22 cellular contexts compared by ENCODE assay signal in the genomic region with DNA sequence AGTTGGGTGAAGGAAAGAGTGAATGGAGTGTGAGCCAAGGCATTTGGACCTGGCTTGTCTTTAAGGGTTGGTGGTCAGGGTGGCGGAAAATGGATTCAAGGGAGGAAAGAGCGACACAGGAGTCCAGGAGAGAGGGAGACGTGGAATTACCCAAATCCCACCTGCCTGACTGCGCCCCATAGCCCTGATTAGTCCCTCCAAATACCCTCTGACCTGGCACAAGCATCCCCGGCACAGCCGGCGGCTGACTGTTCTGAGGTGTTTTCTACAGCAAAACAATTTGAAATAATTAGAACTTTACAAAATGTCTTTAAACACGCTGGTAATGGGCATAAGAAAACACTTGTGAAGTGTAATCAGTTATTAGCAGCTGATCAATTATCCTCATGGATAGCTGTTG.
DNase-seq lines count a peak whose midpoint lies in the region; ATAC-seq, FAIRE-seq and TF ChIP-seq lines count a peak whose summit lies in the region.
"Had no signal": no experiment of that assay in that cellular context is flagged by ENCODE, and none has a peak within 500 bp of the region (broad histone marks: within the 10 kb centered on the region; RNA-seq: fewer than 3 reads in every experiment).

No MANE protein-coding gene starts in this region.

- H3K4me1 Mint-ChIP-seq in GM23338 = peaks cover 30% of the 10 kb centered on the region
- peaks cover 24 to 34% of the 10 kb centered on the region in 2 experiments for H3K4me1 Mint-ChIP-seq in H9
- H3K4me1 Mint-ChIP-seq in activated CD8-positive, alpha-beta T cell treated with anti-CD3 and anti-CD28 coated beads, Interleukin-2, amount 10 ng/mL, durations not matched to agents 7 days and 5 days (ENCODE audit: low read depth) = peaks cover 13% of the 10 kb centered on the region
- H3K4me1 Mint-ChIP-seq: B cell had no signal

- H2BK20ac ChIP-seq in H9 (ENCODE audit: low read depth, low read length, poor library complexity, severe bottlenecking) (no peak overlapping the region), H1 (ENCODE audit: low read length) (no peak overlapping the region)

- H4K20me1 ChIP-seq in GM23338 (replicated peaks; ENCODE audit: insufficient read depth) (no peaks in the 10 kb centered on the region; the same call in 1 of the 2 replicates), H9 (ENCODE audit: control insufficient read depth, insufficient read depth, insufficient read length) (no peaks in the 10 kb centered on the region), H1 (replicated peaks in 1 of 2; ENCODE audit: control insufficient read depth in 1 of 2, insufficient read depth in 2 of 2, low read length in 2 of 2) (peaks cover 4% of the 10 kb centered on the region in 2 experiments)
- H4K20me1 ChIP-seq: BLaER1 treated with 17β-estradiol and CSF1 and Interleukin-3, amounts not matched to agents 10 nM and 100 nM had no signal

- H3K36me3 Mint-ChIP-seq in GM23338 (ENCODE audit: low read depth) = no peaks in the 10 kb centered on the region
- H3K36me3 Mint-ChIP-seq in H9 (ENCODE audit: insufficient read depth in 1 of 3, low read depth in 3 of 3) = no peaks in the 10 kb centered on the region; a peak in 1 of 7 replicates
- no peaks in the 10 kb centered on the region for H3K36me3 Mint-ChIP-seq in activated CD8-positive, alpha-beta T cell treated with anti-CD3 and anti-CD28 coated beads, Interleukin-2, amount 10 ng/mL, durations not matched to agents 7 days and 5 days (ENCODE audit: low read depth)
- H3K36me3 Mint-ChIP-seq: CD8-positive, alpha-beta T cell had no signal

- H2BK120ac ChIP-seq in H9 (ENCODE audit: low read depth, low read length, poor library complexity, severe bottlenecking) (no peak overlapping the region), H1 (replicated peaks; ENCODE audit: low read depth, low read length) (peak overlapping the region; percentile 55)

- DNase-seq in GM23338 (ENCODE audit: low spot score) = no peak
- no peak for DNase-seq in H9
- DNase-seq in H1 (ENCODE audit: low read depth in 1 of 2, low spot score in 2 of 2) = no peak
- no peak for DNase-seq in activated CD4-positive, CD25-positive, alpha-beta regulatory T cell treated with anti-CD3 and anti-CD28 coated beads, Interleukin-2, amount 50 U/mL, for 72 hours
- no peak for DNase-seq in activated CD8-positive, alpha-beta T cell treated with anti-CD3 and anti-CD28 coated beads, Interleukin-2, amount 10 ng/mL, durations not matched to agents 7 days and 5 days
- no peak for DNase-seq in adrenal gland
- DNase-seq: AML-193; Caco-2; Calu3; CD4-positive, alpha-beta T cell; CD8-positive, alpha-beta T cell; DMS79 treated with DMSO at 0.1 percent for 48 hours; GF-D8 had no signal

- H3T11ph ChIP-seq in H9 (ENCODE audit: low read length) = no peak overlapping the region

- no peak for TF ChIP-seq POLR2A in H1 (IDR thresholded peaks at IDR 0.05; ENCODE audit: control extremely low read depth in 1 of 2, low read depth in 2 of 2, low read length in 2 of 2)
- no peak for TF ChIP-seq POLR2A in adrenal gland (IDR thresholded peaks at IDR 0.05)

- intact Hi-C loops in adrenal gland (cut with DNase I) = no loop called here

- no peaks in the 10 kb centered on the region for H3K9me3 ChIP-seq in H9 (ENCODE audit: control insufficient read depth, low read depth, low read length)
- H3K9me3 ChIP-seq in H1 (ENCODE audit: insufficient read depth in 2 of 2, low read depth in 1 of 2, low read length in 1 of 2) = no peaks in the 10 kb centered on the region
- H3K9me3 ChIP-seq in adrenal gland (replicated peaks in 1 of 3) = no peaks in the 10 kb centered on the region
- H3K9me3 ChIP-seq: Caco-2 had no signal

- H2BK15ac ChIP-seq in H9 (ENCODE audit: low read depth, low read length) (no peak overlapping the region), H1 (ENCODE audit: low read length) (no peak overlapping the region)

- H3K4me1 ChIP-seq in GM23338 (ENCODE audit: insufficient read depth) (peaks cover 22% of the 10 kb centered on the region), H9 (ENCODE audit: insufficient read depth, low read length) (no peaks in the 10 kb centered on the region), H1 (replicated peaks in 1 of 4; ENCODE audit: control insufficient read depth in 3 of 4, insufficient read depth in 4 of 4, low read length in 3 of 4) (peaks cover 3 to 17% (median 11%) of the 10 kb centered on the region in 4 experiments), adrenal gland (replicated peaks in 1 of 2) (no peaks in the 10 kb centered on the region)
- H3K4me1 ChIP-seq: A549, Caco-2 had no signal

- H3K27me3 ChIP-seq in GM23338 (ENCODE audit: insufficient read depth) (no peaks in the 10 kb centered on the region), H9 (ENCODE audit: insufficient read depth, low read length) (no peaks in the 10 kb centered on the region), H1 (replicated peaks in 1 of 4; ENCODE audit: control insufficient read depth in 3 of 4, extremely low read depth in 1 of 4, insufficient read depth in 3 of 4, low read length in 3 of 4) (no peaks in the 10 kb centered on the region), adrenal gland (peaks cover 13% of the 10 kb centered on the region)
- H3K27me3 ChIP-seq: BLaER1 treated with 17β-estradiol and CSF1 and Interleukin-3, amounts not matched to agents 10 nM and 100 nM had no signal

- H3K14ac ChIP-seq in H9 (ENCODE audit: insufficient read depth, low read length) (no peak overlapping the region), H1 (ENCODE audit: insufficient read length) (no peak overlapping the region)

- H3K4me3 Mint-ChIP-seq in GM23338 (no peak overlapping the region; the same call in 2 of the 3 replicates), H9 (no peak overlapping the region)
- no peak overlapping the region for H3K4me3 Mint-ChIP-seq in activated CD8-positive, alpha-beta T cell treated with anti-CD3 and anti-CD28 coated beads, Interleukin-2, amount 10 ng/mL, durations not matched to agents 7 days and 5 days
- H3K4me3 Mint-ChIP-seq: B cell; CD4-positive, alpha-beta T cell; CD8-positive, alpha-beta T cell had no signal

- H3K9me3 Mint-ChIP-seq in GM23338 (no peaks in the 10 kb centered on the region), H9 (no peaks in the 10 kb centered on the region; a peak in 1 of 5 replicates)
- no peaks in the 10 kb centered on the region for H3K9me3 Mint-ChIP-seq in activated CD8-positive, alpha-beta T cell treated with anti-CD3 and anti-CD28 coated beads, Interleukin-2, amount 10 ng/mL, durations not matched to agents 7 days and 5 days (ENCODE audit: insufficient read depth)
- H3K9me3 Mint-ChIP-seq: CD4-positive, alpha-beta T cell; CD8-positive, alpha-beta T cell had no signal

- H2AK5ac ChIP-seq in H9 (ENCODE audit: insufficient read length, low read length) (no peak overlapping the region), H1 (ENCODE audit: low read depth, low read length) (no peak overlapping the region)

- no peaks in the 10 kb centered on the region for H3K9me2 ChIP-seq in GM23338 (ENCODE audit: insufficient read depth)

- H3K56ac ChIP-seq in H9 (ENCODE audit: insufficient read length, low read depth, low read length) = no peak overlapping the region
- H3K56ac ChIP-seq in H1 (replicated peaks; ENCODE audit: insufficient read length, low read depth, low read length) = no peak overlapping the region

- H4K5ac ChIP-seq in H9 (ENCODE audit: insufficient read length, low read depth, low read length) (no peak overlapping the region), H1 (ENCODE audit: insufficient read length, low read depth, low read length) (no peak overlapping the region)

- ATAC-seq in GM23338 = no peak; the same call in 1 of the 3 replicates
- no peak for ATAC-seq in activated CD8-positive, alpha-beta T cell treated with anti-CD3 and anti-CD28 coated beads, Interleukin-2, amount 10 ng/mL, durations not matched to agents 7 days and 5 days
- ATAC-seq: A549; CD8-positive, alpha-beta T cell had no signal

- H3K27me3 Mint-ChIP-seq in GM23338 (ENCODE audit: insufficient read depth, low read depth, poor library complexity) (peaks cover 2% of the 10 kb centered on the region), H9 (ENCODE audit: low read depth) (peaks cover 2% of the 10 kb centered on the region)
- H3K27me3 Mint-ChIP-seq in activated CD8-positive, alpha-beta T cell treated with anti-CD3 and anti-CD28 coated beads, Interleukin-2, amount 10 ng/mL, durations not matched to agents 7 days and 5 days (ENCODE audit: low read depth) = peaks cover 13% of the 10 kb centered on the region

- CTCF ChIA-PET in H1 (lab: Charles Lee; ENCODE audit: partially characterized antibody) = interaction anchor here (0.7 kb wide), 1 partner anchor 66 kb away, joined by 3 read pairs; no protein-coding TSS in a partner anchor
- CTCF ChIA-PET in activated CD8-positive, alpha-beta T cell treated with anti-CD3 and anti-CD28 coated beads, Interleukin-2, amount 10 ng/mL, durations not matched to agents 7 days and 5 days (lab: Charles Lee) = no interaction called here

- FAIRE-seq in H1 (lab: Jason Lieb, UNC) = no peak
- FAIRE-seq: A549, D721Med, G401.6, GM12891, GM19239 had no signal

- no peak overlapping the region for H3K4me3 ChIP-seq in GM23338
- H3K4me3 ChIP-seq in H1 (ENCODE audit: extremely low read depth in 1 of 4, insufficient read depth in 2 of 4, low read depth in 3 of 4, low read length in 4 of 4) = no peak overlapping the region
- no peak overlapping the region for H3K4me3 ChIP-seq in adrenal gland
- H3K4me3 ChIP-seq: A549; BLaER1 treated with 17β-estradiol and CSF1 and Interleukin-3, amounts not matched to agents 10 nM and 100 nM had no signal

- H3K79me1 ChIP-seq in H9 (ENCODE audit: insufficient read depth, low read depth, low read length, poor library complexity, severe bottlenecking) = no peaks in the 10 kb centered on the region
- H3K79me1 ChIP-seq in H1 (ENCODE audit: low read depth, low read length) = no peaks in the 10 kb centered on the region; the same call in 1 of the 2 replicates

- H3K36me3 ChIP-seq in GM23338 (ENCODE audit: insufficient read depth) = no peaks in the 10 kb centered on the region
- no peaks in the 10 kb centered on the region for H3K36me3 ChIP-seq in H1 (ENCODE audit: control insufficient read depth in 2 of 4, insufficient read depth in 4 of 4, low read length in 3 of 4)
- no peaks in the 10 kb centered on the region for H3K36me3 ChIP-seq in adrenal gland (replicated peaks in 1 of 2)
- H3K36me3 ChIP-seq: BLaER1 treated with 17β-estradiol and CSF1 and Interleukin-3, amounts not matched to agents 10 nM and 100 nM had no signal

- H3K23me2 ChIP-seq in H9 (ENCODE audit: insufficient read length, low read depth, low read length, poor library complexity, severe bottlenecking) (no peaks in the 10 kb centered on the region), H1 (ENCODE audit: low read depth, low read length) (no peaks in the 10 kb centered on the region)

- H4K91ac ChIP-seq in H9 (ENCODE audit: insufficient read length, low read depth, low read length) = no peak overlapping the region
- no peak overlapping the region for H4K91ac ChIP-seq in H1 (replicated peaks; ENCODE audit: insufficient read length, low read length)

- WGBS in H9 (ENCODE audit: extremely low coverage, insufficient read length, low lambda C conversion rate) = no CpG with 5 or more reads among the region's 8 CpGs
- WGBS in H1 (ENCODE audit: extremely low coverage in 1 of 2, insufficient coverage in 1 of 2, insufficient read length in 1 of 2, insufficient replicate concordance in 2 of 2, low coverage in 1 of 2, low lambda C conversion rate in 2 of 2, missing lambda C conversion rate in 1 of 2), 2 experiments = 88% methylated on average over 8 of the region's 8 CpGs; no CpG with 5 or more reads in 1 of the 2 experiments
- 78 to 92% (median 87%) methylated on average over 8 of the region's 8 CpGs for whole genome bisulfite sequencing in adrenal gland, 4 donors

- H2BK5ac ChIP-seq in H9 (ENCODE audit: insufficient read length, low read length) (no peak overlapping the region), H1 (ENCODE audit: low read depth, low read length) (peak overlapping the region; percentile 69; the same call in 1 of the 2 replicates)

- H2BK12ac ChIP-seq in H9 (ENCODE audit: insufficient read length, low read depth, low read length) (no peak overlapping the region), H1 (ENCODE audit: low read depth, low read length) (no peak overlapping the region)

- TF ChIP-seq RAD21 in H1 (IDR thresholded peaks at IDR 0.05 in 1 of 2, conservative IDR thresholded peaks at IDR 0.05 in 1 of 2; ENCODE audit: low read depth in 2 of 2, low read length in 2 of 2) = no peak

- H3K23ac ChIP-seq in H9 (ENCODE audit: insufficient read length, low read depth, low read length) = no peak overlapping the region
- no peak overlapping the region for H3K23ac ChIP-seq in H1 (ENCODE audit: insufficient read length)

- H3K27ac Mint-ChIP-seq in GM23338 (no peak overlapping the region), H9 (peak overlapping the region in 2 of 3 experiments; percentile 73 to 91; a peak in 4 of 7 replicates)
- no peak overlapping the region for H3K27ac Mint-ChIP-seq in activated CD8-positive, alpha-beta T cell treated with anti-CD3 and anti-CD28 coated beads, Interleukin-2, amount 10 ng/mL, durations not matched to agents 7 days and 5 days
- H3K27ac Mint-ChIP-seq: B cell; CD4-positive, alpha-beta T cell; CD8-positive, alpha-beta T cell had no signal

- no peak overlapping the region for H3K4ac ChIP-seq in H9 (ENCODE audit: low read depth, low read length)
- no peak overlapping the region for H3K4ac ChIP-seq in H1 (replicated peaks; ENCODE audit: insufficient read length, low read depth, low read length)

- TF ChIP-seq CTCF in GM23338 (conservative IDR thresholded peaks at IDR 0.05; ENCODE audit: low read depth in 2 of 2) (no peak), H9 (conservative IDR thresholded peaks at IDR 0.05) (no peak), H1 (IDR thresholded peaks at IDR 0.05; ENCODE audit: control extremely low read depth in 1 of 3, insufficient read depth in 1 of 3, low read depth in 1 of 3, low read length in 3 of 3) (no peak), adrenal gland (IDR thresholded peaks at IDR 0.05) (no peak)

- TF ChIP-seq EP300 in H1 (IDR thresholded peaks at IDR 0.05; ENCODE audit: borderline replicate concordance in 1 of 2, low read depth in 2 of 2, low read length in 2 of 2) = no peak

- no peak overlapping the region for H2AFZ ChIP-seq in GM23338
- no peak overlapping the region for H2AFZ ChIP-seq in H9 (ENCODE audit: low read length)
- H2AFZ ChIP-seq in H1 (ENCODE audit: low read length) = no peak overlapping the region

- H3K4me2 ChIP-seq in GM23338 = 0 out of 2 replicates have a peak overlapping the region, but pooled peaks have one; percentile 55
- H3K4me2 ChIP-seq in H9 (ENCODE audit: insufficient read depth, insufficient read length, low read length) = no peak overlapping the region
- 0 out of 4 replicates have a peak overlapping the region, but pooled peaks of 1 of the 2 experiments have one; percentile 15 for H3K4me2 ChIP-seq in H1 (ENCODE audit: insufficient read depth in 1 of 2, low read depth in 2 of 2, low read length in 2 of 2)
- H3K4me2 ChIP-seq: A549; BLaER1 treated with 17β-estradiol and CSF1 and Interleukin-3, amounts not matched to agents 10 nM and 100 nM had no signal

- no peaks in the 10 kb centered on the region for H3K79me2 ChIP-seq in GM23338 (replicated peaks; ENCODE audit: insufficient read depth)
- no peaks in the 10 kb centered on the region for H3K79me2 ChIP-seq in H9 (ENCODE audit: insufficient read depth, low read length)
- H3K79me2 ChIP-seq in H1 (ENCODE audit: control insufficient read depth in 1 of 2, insufficient read depth in 2 of 2, low read length in 2 of 2) = no peaks in the 10 kb centered on the region; a peak in 1 of 4 replicates

- no peak overlapping the region for H3K18ac ChIP-seq in H9 (ENCODE audit: insufficient read length, low read depth, low read length)
- H3K18ac ChIP-seq in H1 (ENCODE audit: extremely low read depth, low read length) = no peak overlapping the region

- no peaks in the 10 kb centered on the region for H3F3A ChIP-seq in GM23338 (replicated peaks; ENCODE audit: low read depth)

- H3K27ac ChIP-seq in GM23338 (ENCODE audit: low read depth) (no peak overlapping the region; the same call in 1 of the 2 replicates), H9 (ENCODE audit: insufficient read length, low read depth, low read length) (no peak overlapping the region), H1 (ENCODE audit: low read depth, low read length) (no peak overlapping the region), adrenal gland (no peak overlapping the region)
- H3K27ac ChIP-seq: 22Rv1; A549; BLaER1 treated with 17β-estradiol and CSF1 and Interleukin-3, amounts not matched to agents 10 nM and 100 nM; C4-2B had no signal

- no peak overlapping the region for H3K9ac ChIP-seq in H9 (ENCODE audit: extremely low read depth, insufficient read length, low read length)
- H3K9ac ChIP-seq in H1 (replicated peaks in 1 of 4; ENCODE audit: extremely low read depth in 1 of 4, low read depth in 3 of 4, low read length in 3 of 4) = no peak overlapping the region
- H3K9ac ChIP-seq: BLaER1 treated with 17β-estradiol and CSF1 and Interleukin-3, amounts not matched to agents 10 nM and 100 nM had no signal

- POLR2A ChIA-PET in H1 (lab: Charles Lee; ENCODE audit: partially characterized antibody) = interaction anchor here (0.8 kb wide), 1 partner anchor 276 kb away, joined by 3 read pairs; no protein-coding TSS in a partner anchor
- POLR2A ChIA-PET in activated CD8-positive, alpha-beta T cell treated with anti-CD3 and anti-CD28 coated beads, Interleukin-2, amount 10 ng/mL, durations not matched to agents 7 days and 5 days (lab: Charles Lee) = no interaction called here

- H4K8ac ChIP-seq in H9 (replicated peaks; ENCODE audit: insufficient read length, low read depth, low read length) (no peak overlapping the region), H1 (ENCODE audit: extremely low read depth, insufficient read depth, low read length) (no peak overlapping the region)

Comparison
In these comparisons a context has a peak if more than half of its experiments do, and no peak if none do; other contexts are left out.
1. H3K27ac Mint-ChIP-seq: peak in H9 (2 of 3); none in GM23338 (single experiment) and activated CD8-positive, alpha-beta T cell treated with anti-CD3 and anti-CD28 coated beads, Interleukin-2, amount 10 ng/mL, durations not matched to agents 7 days and 5 days (single experiment).